Comparison of ENCODE assay signal across 25 cellular contexts in genomic region chr11:74280494-74280893, GRCh38. TPM values are rescaled to one million over a fixed set of nuclear protein-coding genes. Genes with fewer than 3 reads are reported as not detected.
"Had no signal": no experiment of that assay in that cellular context is flagged by ENCODE, and none has a peak within 500 bp of the region (broad histone marks: within the 10 kb centered on the region; RNA-seq: fewer than 3 reads in every experiment).

No MANE protein-coding gene starts in this region.

- H3K27me3 ChIP-seq: colonic mucosa, dorsolateral prefrontal cortex, hepatocyte, sigmoid colon, transverse colon, uterus had no signal

- H3K36me3 ChIP-seq: colonic mucosa, left ventricle myocardium inferior, sigmoid colon, transverse colon, uterus had no signal

- H3K27ac ChIP-seq: colonic mucosa, dorsolateral prefrontal cortex, hepatocyte, left ventricle myocardium inferior had no signal

- ATAC-seq: activated T-cell treated with anti-CD3 and anti-CD28 coated beads, Interleukin-2, amount 50 U/mL, for 72 hours; effector memory CD8-positive, alpha-beta T cell; esophagus mucosa; natural killer cell; stimulated activated memory B cell treated with anti-CD40 and anti-IgM and Interleukin-4, amounts not matched to agents 10 μg/mL and 1 μg/mL and 100 μg/mL, for 72 hours had no signal

- H3K9me3 ChIP-seq: colonic mucosa, left ventricle myocardium inferior, sigmoid colon, transverse colon, uterus had no signal

- H3K4me1 ChIP-seq: colonic mucosa, left ventricle myocardium inferior, uterus had no signal

- H3K4me3 ChIP-seq: colonic mucosa, dorsolateral prefrontal cortex, hepatocyte, left ventricle myocardium inferior, sigmoid colon, smooth muscle cell, transverse colon, uterus had no signal

- H3K4me2 ChIP-seq: hepatocyte, smooth muscle cell had no signal

- H2AFZ ChIP-seq: hepatocyte had no signal

- DNase-seq: activated CD4-positive, alpha-beta memory T cell treated with anti-CD3 and anti-CD28 coated beads for 36 hours; activated CD4-positive, alpha-beta T cell treated with anti-CD3 and anti-CD28 coated beads for 48 hours; activated effector memory CD4-positive, alpha-beta T cell treated with Interleukin-2 at 50 U/mL for 16 hours; activated naive CD4-positive, alpha-beta T cell treated with anti-CD3 and anti-CD28 coated beads, Interleukin-2, amount 10 ng/mL, durations not matched to agents 7 days and 5 days; activated T-cell treated with anti-CD3 and anti-CD28 coated beads, Interleukin-2, amount 50 U/mL, for 72 hours; amygdala; colonic mucosa; dorsolateral prefrontal cortex; effector memory CD8-positive, alpha-beta T cell; foreskin melanocyte; glutamatergic neuron; kidney glomerular epithelial cell; left ventricle myocardium inferior; mammary epithelial cell; midbrain; natural killer cell; retina; sigmoid colon; stimulated activated CD4-positive, alpha-beta T cell treated with anti-CD3 and anti-CD28 coated beads, Interleukin-15, amount 100 ng/mL, for 24 hours; transverse colon; uterus had no signal

RNA-seq across cellular contexts. Expression of gene P4HA3, which starts 30.9 kb away (rescaled TPM):
- total RNA-seq: activated CD4-positive, alpha-beta memory T cell treated with anti-CD3 and anti-CD28 coated beads for 36 hours; activated T-cell treated with anti-CD3 and anti-CD28 coated beads, Interleukin-2, amount 50 U/mL, for 72 hours; natural killer cell had no signal
